Comparison of ENCODE assay signal across 7 cellular contexts in the genomic region with DNA sequence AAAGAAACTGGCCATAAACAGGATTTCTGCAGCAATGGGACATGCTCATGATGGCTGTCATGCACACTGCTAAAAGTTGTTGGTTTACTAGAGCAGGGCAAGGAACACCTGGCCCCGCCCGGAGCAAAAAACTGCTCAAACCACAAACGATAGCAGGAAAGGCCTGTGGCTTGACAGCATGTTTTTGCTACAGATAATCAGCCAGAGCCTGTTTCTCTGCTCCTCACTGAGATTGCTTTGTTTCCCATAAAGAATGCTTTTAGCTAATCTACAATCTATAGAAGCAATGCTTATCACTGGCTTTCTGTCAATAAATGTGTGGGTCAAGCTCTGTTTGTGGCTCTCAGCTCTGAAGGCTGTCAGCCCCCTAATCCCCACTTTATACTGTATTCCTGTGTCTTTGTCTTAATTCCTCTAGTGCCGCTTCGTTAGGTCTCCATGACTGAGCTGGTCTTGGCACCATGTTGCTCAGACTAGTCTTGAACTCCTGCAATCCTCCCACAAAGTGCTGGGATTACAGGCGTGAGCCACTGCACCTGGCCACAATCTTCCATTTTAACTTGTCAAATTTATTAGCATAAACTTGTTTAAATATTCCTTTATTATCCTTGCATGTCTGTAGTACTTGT. TPM values are rescaled to one million over a fixed set of nuclear protein-coding genes. Genes with fewer than 3 reads are reported as not detected.
DNase-seq lines count a peak whose midpoint lies in the region; ATAC-seq and TF ChIP-seq lines count a peak whose summit lies in the region.
"Not testable (repeated sequence)": the region's sequence is repeated elsewhere in the genome, so short reads cannot be mapped to it uniquely, and the experiment has no call there.

No MANE protein-coding gene starts in this region.

- CTCF ChIA-PET in CD4-positive, alpha-beta memory T cell (lab: Charles Lee; ENCODE audit: partially characterized antibody) = interaction anchor here (0.7 to 4.1 kb wide), 4 partner anchors 31 to 452 kb away, joined by 3 to 20 read pairs (median 3); a partner anchor contains a TSS
- CTCF ChIA-PET in activated CD8-positive, alpha-beta memory T cell treated with anti-CD3 and anti-CD28 coated beads, Interleukin-2, amount 10 ng/mL, durations not matched to agents 7 days and 5 days (lab: Charles Lee) = interaction anchor here (1.0 to 2.4 kb wide), 2 partner anchors 11 to 80 kb away, joined by 5 to 12 read pairs; a partner anchor contains a TSS

- DNase-seq in CD4-positive, alpha-beta memory T cell = peak; percentile 27 to 49 (median 42)
- DNase-seq in Jurkat, Clone E6-1 (ENCODE audit: low read depth, low spot score) = peak; percentile 91
- not testable (repeated sequence) for DNase-seq in T-helper 17 cell; activated naive CD8-positive, alpha-beta T cell treated with anti-CD3 and anti-CD28 coated beads for 36 hours
- DNase-seq in activated CD8-positive, alpha-beta memory T cell treated with anti-CD3 and anti-CD28 coated beads, Interleukin-2, amount 10 ng/mL, durations not matched to agents 7 days and 5 days = peak; percentile 70
- peak in 1 of 2 donors; percentile 35 for DNase-seq in foreskin keratinocyte
- peak in 7 of 10 donors; percentile 1 to 58 (median 23) for DNase-seq in naive thymus-derived CD8-positive, alpha-beta T cell

- H3K36me3 ChIP-seq in CD4-positive, alpha-beta memory T cell (ENCODE audit: insufficient read depth, low read length) = not testable (repeated sequence)

- not testable (repeated sequence) for H3K9me3 Mint-ChIP-seq in CD4-positive, alpha-beta memory T cell; activated CD8-positive, alpha-beta memory T cell treated with anti-CD3 and anti-CD28 coated beads, Interleukin-2, amount 10 ng/mL, durations not matched to agents 7 days and 5 days (ENCODE audit: low read depth); naive thymus-derived CD8-positive, alpha-beta T cell
- H3K9me3 Mint-ChIP-seq in activated naive CD8-positive, alpha-beta T cell treated with anti-CD3 and anti-CD28 coated beads for 36 hours = peaks cover 11% of the 10 kb centered on the region

- H3K27ac Mint-ChIP-seq in CD4-positive, alpha-beta memory T cell = peak overlapping the region in 6 of 7 donors; percentile 3 to 92 (median 84)
- peak overlapping the region; percentile 90 for H3K27ac Mint-ChIP-seq in T-helper 17 cell
- peak overlapping the region; percentile 74 for H3K27ac Mint-ChIP-seq in activated CD8-positive, alpha-beta memory T cell treated with anti-CD3 and anti-CD28 coated beads, Interleukin-2, amount 10 ng/mL, durations not matched to agents 7 days and 5 days
- H3K27ac Mint-ChIP-seq in activated naive CD8-positive, alpha-beta T cell treated with anti-CD3 and anti-CD28 coated beads for 36 hours = peak overlapping the region; percentile 61
- H3K27ac Mint-ChIP-seq in naive thymus-derived CD8-positive, alpha-beta T cell = peak overlapping the region; percentile 33 to 94 (median 89)

- not testable (repeated sequence) for H3K27ac ChIP-seq in CD4-positive, alpha-beta memory T cell (ENCODE audit: low read depth, low read length); foreskin keratinocyte

- H3K4me3 ChIP-seq in CD4-positive, alpha-beta memory T cell (ENCODE audit: low read length in 2 of 2) = not testable (repeated sequence)
- peak overlapping the region; percentile 45 for H3K4me3 ChIP-seq in Jurkat, Clone E6-1 (ENCODE audit: low read length)

- peaks cover 44% of the 10 kb centered on the region for H3K4me1 ChIP-seq in CD4-positive, alpha-beta memory T cell (ENCODE audit: insufficient read depth, low read length)
- H3K4me1 ChIP-seq in foreskin keratinocyte = not testable (repeated sequence)

- not testable (repeated sequence) for H3K27me3 Mint-ChIP-seq in CD4-positive, alpha-beta memory T cell; T-helper 17 cell; activated CD8-positive, alpha-beta memory T cell treated with anti-CD3 and anti-CD28 coated beads, Interleukin-2, amount 10 ng/mL, durations not matched to agents 7 days and 5 days; activated naive CD8-positive, alpha-beta T cell treated with anti-CD3 and anti-CD28 coated beads for 36 hours; naive thymus-derived CD8-positive, alpha-beta T cell

- ATAC-seq in T-helper 17 cell (peak; percentile 85), foreskin keratinocyte (peak; percentile 31)
- ATAC-seq in activated CD8-positive, alpha-beta memory T cell treated with anti-CD3 and anti-CD28 coated beads, Interleukin-2, amount 10 ng/mL, durations not matched to agents 7 days and 5 days = peak; percentile 78
- peak; percentile 92 to 96 for ATAC-seq in naive thymus-derived CD8-positive, alpha-beta T cell

- H3K9me3 ChIP-seq in CD4-positive, alpha-beta memory T cell (ENCODE audit: control insufficient read depth in 1 of 2, low read length in 2 of 2); T-helper 17 cell (ENCODE audit: control insufficient read depth, low read length, poor library complexity, severe bottlenecking): not testable (repeated sequence)

- POLR2A ChIA-PET in CD4-positive, alpha-beta memory T cell (lab: Charles Lee; ENCODE audit: partially characterized antibody) = interaction anchor here (0.9 to 2.9 kb wide), 7 partner anchors 10 to 261 kb away, joined by 3 to 13 read pairs (median 4); a partner anchor contains a TSS
- POLR2A ChIA-PET in naive thymus-derived CD8-positive, alpha-beta T cell (lab: Charles Lee) = interaction anchor here (1.1 to 1.8 kb wide), 6 partner anchors 10 to 80 kb away, joined by 3 to 12 read pairs (median 5); a partner anchor contains a TSS

- not testable (repeated sequence) for TF ChIP-seq CTCF in foreskin keratinocyte (conservative IDR thresholded peaks at IDR 0.05)

- peaks cover 33 to 54% (median 40%) of the 10 kb centered on the region in 4 donors for H3K4me1 Mint-ChIP-seq in CD4-positive, alpha-beta memory T cell
- peaks cover 27% of the 10 kb centered on the region for H3K4me1 Mint-ChIP-seq in T-helper 17 cell
- H3K4me1 Mint-ChIP-seq in activated CD8-positive, alpha-beta memory T cell treated with anti-CD3 and anti-CD28 coated beads, Interleukin-2, amount 10 ng/mL, durations not matched to agents 7 days and 5 days = peaks cover 22% of the 10 kb centered on the region
- H3K4me1 Mint-ChIP-seq in activated naive CD8-positive, alpha-beta T cell treated with anti-CD3 and anti-CD28 coated beads for 36 hours = peaks cover 32% of the 10 kb centered on the region
- peaks cover 18 to 61% (median 39%) of the 10 kb centered on the region in 4 donors for H3K4me1 Mint-ChIP-seq in naive thymus-derived CD8-positive, alpha-beta T cell

- peak overlapping the region; percentile 45 to 84 (median 77) for H3K4me3 Mint-ChIP-seq in CD4-positive, alpha-beta memory T cell
- peak overlapping the region; percentile 71 for H3K4me3 Mint-ChIP-seq in T-helper 17 cell
- H3K4me3 Mint-ChIP-seq in activated CD8-positive, alpha-beta memory T cell treated with anti-CD3 and anti-CD28 coated beads, Interleukin-2, amount 10 ng/mL, durations not matched to agents 7 days and 5 days; activated naive CD8-positive, alpha-beta T cell treated with anti-CD3 and anti-CD28 coated beads for 36 hours: not testable (repeated sequence)
- H3K4me3 Mint-ChIP-seq in naive thymus-derived CD8-positive, alpha-beta T cell = peak overlapping the region; percentile 36 to 84 (median 74)

- intact Hi-C loops in CD4-positive, alpha-beta memory T cell (cut with micrococcal nuclease) = loop anchor here (10.0 kb wide), 1 partner anchor 52 kb away; no protein-coding TSS in a partner anchor

- not testable (repeated sequence) for H3K27me3 ChIP-seq in CD4-positive, alpha-beta memory T cell (ENCODE audit: insufficient read depth, low read length); foreskin keratinocyte

- not testable (repeated sequence) for H3K36me3 Mint-ChIP-seq in CD4-positive, alpha-beta memory T cell; T-helper 17 cell (ENCODE audit: low read depth); naive thymus-derived CD8-positive, alpha-beta T cell
- H3K36me3 Mint-ChIP-seq in activated CD8-positive, alpha-beta memory T cell treated with anti-CD3 and anti-CD28 coated beads, Interleukin-2, amount 10 ng/mL, durations not matched to agents 7 days and 5 days = peaks cover 13% of the 10 kb centered on the region
- H3K36me3 Mint-ChIP-seq in activated naive CD8-positive, alpha-beta T cell treated with anti-CD3 and anti-CD28 coated beads for 36 hours = peaks cover 10% of the 10 kb centered on the region

RNA-seq across cellular contexts. Expression of a gene that starts 26.8 kb away (rescaled TPM):
- total RNA-seq in CD4-positive, alpha-beta memory T cell = 10 to 100 TPM; 12.3 to 13.2 TPM
- polyA plus RNA-seq in CD4-positive, alpha-beta memory T cell = 1 to 10 TPM in 1 of 2 donors, under 1 TPM in 1; 0.44 to 2.0 TPM
- polyA plus RNA-seq in Jurkat, Clone E6-1 (2012; ENCODE audit: insufficient read depth, insufficient read length) = 5.1 TPM
- 1 to 10 TPM; 6.6 to 6.7 TPM for total RNA-seq in T-helper 17 cell
- 1 to 10 TPM; 4.6 to 6.4 TPM for total RNA-seq in activated CD8-positive, alpha-beta memory T cell treated with anti-CD3 and anti-CD28 coated beads, Interleukin-2, amount 10 ng/mL, durations not matched to agents 7 days and 5 days
- total RNA-seq in activated naive CD8-positive, alpha-beta T cell treated with anti-CD3 and anti-CD28 coated beads for 36 hours = 1 to 10 TPM; 4.3 to 5.1 TPM
- total RNA-seq in foreskin keratinocyte = 2.3 and 2.5 TPM in 2 replicates
- 0.66 and 0.87 TPM in 2 replicates for polyA plus RNA-seq in foreskin keratinocyte
- 10 to 100 TPM; 13.7 to 16.1 TPM for total RNA-seq in naive thymus-derived CD8-positive, alpha-beta T cell
- 1 to 10 TPM in 2 of 3 donors, under 1 TPM in 1; 0.69 to 1.9 (median 1.2) TPM for polyA plus RNA-seq in naive thymus-derived CD8-positive, alpha-beta T cell

Comparison
In these comparisons a context has a peak if more than half of its experiments do, and no peak if none do; other contexts are left out.
1. ATAC-seq: peak in every context shown above with its lines; median percentile 94 in naive thymus-derived CD8-positive, alpha-beta T cell; 85 in T-helper 17 cell; 78 in activated CD8-positive, alpha-beta memory T cell treated with anti-CD3 and anti-CD28 coated beads, Interleukin-2, amount 10 ng/mL, durations not matched to agents 7 days and 5 days; 31 in foreskin keratinocyte.